Comparison of ENCODE assay signal across 1 cellular context in genomic region chr20:44653536-44653935, GRCh38.
TF ChIP-seq lines count a peak whose summit lies in the region.

No MANE protein-coding gene starts in this region.

TF ChIP-seq in WTC11, 78 proteins besides CTCF, POLR2A, EP300 and RAD21 (continued from another document):
- TF ChIP-seq CBFB (CRISPR knock-in tag; IDR thresholded peaks at IDR 0.05; ENCODE audit: low read depth) (no peak), KAT7 (CRISPR knock-in tag; IDR thresholded peaks at IDR 0.05; ENCODE audit: borderline replicate concordance) (no peak), NFYB (CRISPR knock-in tag; conservative IDR thresholded peaks at IDR 0.05; ENCODE audit: low read depth) (no peak), FOXK1 (CRISPR knock-in tag; IDR thresholded peaks at IDR 0.05) (no peak), ZNF263 (CRISPR knock-in tag; IDR thresholded peaks at IDR 0.05; ENCODE audit: low read depth) (no peak), ZNF423 (CRISPR knock-in tag; IDR thresholded peaks at IDR 0.05) (no peak), ZNF317 (CRISPR knock-in tag; IDR thresholded peaks at IDR 0.05; ENCODE audit: borderline replicate concordance, low read depth) (no peak), CREM (CRISPR knock-in tag; IDR thresholded peaks at IDR 0.05) (no peak), MAX (CRISPR knock-in tag; IDR thresholded peaks at IDR 0.05) (no peak), JUN (CRISPR knock-in tag; IDR thresholded peaks at IDR 0.05) (no peak), TEAD1 (CRISPR knock-in tag; IDR thresholded peaks at IDR 0.05) (no peak), ATF1 (CRISPR knock-in tag; IDR thresholded peaks at IDR 0.05) (no peak)
- TF ChIP-seq, protein P1, sequence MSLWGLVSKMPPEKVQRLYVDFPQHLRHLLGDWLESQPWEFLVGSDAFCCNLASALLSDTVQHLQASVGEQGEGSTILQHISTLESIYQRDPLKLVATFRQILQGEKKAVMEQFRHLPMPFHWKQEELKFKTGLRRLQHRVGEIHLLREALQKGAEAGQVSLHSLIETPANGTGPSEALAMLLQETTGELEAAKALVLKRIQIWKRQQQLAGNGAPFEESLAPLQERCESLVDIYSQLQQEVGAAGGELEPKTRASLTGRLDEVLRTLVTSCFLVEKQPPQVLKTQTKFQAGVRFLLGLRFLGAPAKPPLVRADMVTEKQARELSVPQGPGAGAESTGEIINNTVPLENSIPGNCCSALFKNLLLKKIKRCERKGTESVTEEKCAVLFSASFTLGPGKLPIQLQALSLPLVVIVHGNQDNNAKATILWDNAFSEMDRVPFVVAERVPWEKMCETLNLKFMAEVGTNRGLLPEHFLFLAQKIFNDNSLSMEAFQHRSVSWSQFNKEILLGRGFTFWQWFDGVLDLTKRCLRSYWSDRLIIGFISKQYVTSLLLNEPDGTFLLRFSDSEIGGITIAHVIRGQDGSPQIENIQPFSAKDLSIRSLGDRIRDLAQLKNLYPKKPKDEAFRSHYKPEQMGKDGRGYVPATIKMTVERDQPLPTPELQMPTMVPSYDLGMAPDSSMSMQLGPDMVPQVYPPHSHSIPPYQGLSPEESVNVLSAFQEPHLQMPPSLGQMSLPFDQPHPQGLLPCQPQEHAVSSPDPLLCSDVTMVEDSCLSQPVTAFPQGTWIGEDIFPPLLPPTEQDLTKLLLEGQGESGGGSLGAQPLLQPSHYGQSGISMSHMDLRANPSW (CRISPR knock-in tag; conservative IDR thresholded peaks at IDR 0.05; ENCODE audit: low read depth), result no peak
- TF ChIP-seq, protein P2, sequence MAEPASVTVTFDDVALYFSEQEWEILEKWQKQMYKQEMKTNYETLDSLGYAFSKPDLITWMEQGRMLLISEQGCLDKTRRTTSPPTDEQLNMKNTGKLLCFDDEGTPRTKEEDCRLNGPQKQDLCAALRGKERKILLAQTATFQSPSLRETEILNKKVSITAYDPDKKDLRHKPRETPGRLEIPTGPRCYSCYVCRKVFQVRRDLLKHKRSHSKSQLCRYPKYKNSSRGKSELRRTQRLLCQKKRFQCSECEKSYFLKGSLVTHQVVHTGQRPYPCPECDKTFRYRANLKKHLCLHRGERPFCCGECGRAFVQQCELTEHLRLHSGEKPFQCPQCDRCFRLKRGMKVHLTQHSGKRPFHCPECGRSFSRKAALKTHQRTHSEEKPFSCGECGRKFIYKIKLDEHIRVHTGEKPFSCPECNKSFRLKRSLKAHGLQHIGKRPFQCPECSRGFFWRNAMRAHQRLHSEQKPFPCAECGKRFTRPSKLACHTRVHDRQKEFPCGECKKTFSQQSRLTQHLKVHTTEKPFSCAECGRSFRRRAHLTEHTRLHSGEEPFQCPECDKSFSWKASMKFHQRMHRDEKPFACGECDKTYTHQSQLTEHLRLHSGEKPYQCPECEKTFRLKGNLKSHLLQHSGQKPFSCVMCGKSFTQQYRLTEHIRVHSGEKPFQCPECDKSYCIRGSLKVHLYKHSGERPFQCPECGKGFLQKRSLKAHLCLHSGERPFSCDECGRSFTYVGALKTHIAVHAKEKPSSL (CRISPR knock-in tag; conservative IDR thresholded peaks at IDR 0.05), result no peak
